ENCODE assay signal across 8 cellular contexts in the genomic region with DNA sequence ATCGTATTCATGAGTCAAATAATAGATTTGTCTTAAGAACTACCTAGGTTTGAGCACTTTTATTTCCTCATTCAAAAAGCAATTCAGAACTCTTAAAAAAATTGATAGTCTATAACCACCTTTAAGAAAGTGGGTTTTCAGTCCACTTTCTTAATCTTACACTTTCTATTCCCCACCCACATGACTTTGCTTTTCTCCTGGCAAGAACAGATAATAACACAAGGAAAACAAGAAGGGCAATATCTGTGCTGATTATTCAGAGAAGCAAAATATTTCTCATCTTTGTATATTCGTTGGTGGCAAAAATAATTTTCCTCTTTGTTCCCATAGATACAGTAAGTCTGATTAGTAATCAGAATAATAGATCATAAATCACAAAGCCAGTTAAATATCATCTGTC.
"Had no signal": no experiment of that assay in that cellular context is flagged by ENCODE, and none has a peak within 500 bp of the region (broad histone marks: within the 10 kb centered on the region; RNA-seq: fewer than 3 reads in every experiment).

No MANE protein-coding gene starts in this region.

- ATAC-seq: GM12878 had no signal

- H3K4me3 ChIP-seq: GM12878 had no signal

- FAIRE-seq: G401.6, GM12878, GM12891, GM12892, GM18507, GM19239 had no signal

- DNase-seq: GDM1, GF-D8 had no signal
